Comparison of ENCODE assay signal across 8 cellular contexts in genomic region chr19:11581740-11582139, GRCh38. TPM values are rescaled to one million over a fixed set of nuclear protein-coding genes. Genes with fewer than 3 reads are reported as not detected.
DNase-seq lines count a peak whose midpoint lies in the region; ATAC-seq and TF ChIP-seq lines count a peak whose summit lies in the region.

No MANE protein-coding gene starts in this region.

- H4K91ac ChIP-seq in trophoblast cell (ENCODE audit: low read depth, low read length), result no peak overlapping the region

- H3K9ac ChIP-seq in endodermal cell (ENCODE audit: extremely low read depth, low read length, poor library complexity, severe bottlenecking) (no peak overlapping the region), trophoblast cell (ENCODE audit: low read length) (no peak overlapping the region)

- H3K27me3 ChIP-seq in Peyer's patch (no peaks in the 10 kb centered on the region), tibial nerve (peaks cover 0 to 14% of the 10 kb centered on the region in 2 donors), endodermal cell (ENCODE audit: control insufficient read depth, insufficient read depth, low read length, poor library complexity, severe bottlenecking) (no peaks in the 10 kb centered on the region), trophoblast cell (ENCODE audit: insufficient read depth, low read length) (peaks cover 8% of the 10 kb centered on the region)

- ATAC-seq in GM18499 (IDR thresholded peaks at IDR 0.05; ENCODE audit: insufficient read depth, unreplicated experiment) (peak; percentile 72), HG02588 (IDR thresholded peaks at IDR 0.05; ENCODE audit: unreplicated experiment) (peak; percentile 56)

- DNase-seq in Peyer's patch, result peak in 2 of 3 donors; percentile 85 to 86
- DNase-seq in dedifferentiated amniotic fluid mesenchymal stem cell (ENCODE audit: extremely low spot score), result peak; percentile 35
- no peak for DNase-seq in tibial nerve (ENCODE audit: low spot score in 2 of 2)
- DNase-seq in posterior vena cava (ENCODE audit: low spot score), result no peak
- DNase-seq in endodermal cell, result no peak
- DNase-seq in trophoblast cell, result no peak

- peaks cover 3% of the 10 kb centered on the region for H3K4me1 Mint-ChIP-seq in endodermal cell

- no peak overlapping the region for H3K27ac Mint-ChIP-seq in endodermal cell

- H3K36me3 ChIP-seq in Peyer's patch, result no peaks in the 10 kb centered on the region
- H3K36me3 ChIP-seq in tibial nerve, result no peaks in the 10 kb centered on the region
- H3K36me3 ChIP-seq in endodermal cell (ENCODE audit: control insufficient read depth, insufficient read depth, low read length), result no peaks in the 10 kb centered on the region
- H3K36me3 ChIP-seq in trophoblast cell (ENCODE audit: control insufficient read depth in 1 of 2, insufficient read depth in 2 of 2, low read length in 2 of 2), result no peaks in the 10 kb centered on the region

- H2BK5ac ChIP-seq in trophoblast cell (ENCODE audit: low read depth, low read length, poor library complexity), result no peak overlapping the region

- TF ChIP-seq EP300 in tibial nerve (IDR thresholded peaks at IDR 0.05), result no peak

- H2BK12ac ChIP-seq in trophoblast cell (ENCODE audit: low read length), result no peak overlapping the region

- H3K4me3 Mint-ChIP-seq in endodermal cell, result no peak overlapping the region

- no peak overlapping the region for H2AFZ ChIP-seq in trophoblast cell (ENCODE audit: insufficient read depth, low read length, poor library complexity)

- no peak overlapping the region for H2BK120ac ChIP-seq in trophoblast cell (ENCODE audit: insufficient read depth, low read length, poor library complexity)

- intact Hi-C loops in posterior vena cava (cut with DNase I), result no loop called here

- H4K8ac ChIP-seq in trophoblast cell (ENCODE audit: low read depth, low read length), result no peak overlapping the region

- peaks cover 22% of the 10 kb centered on the region for H3K27me3 Mint-ChIP-seq in endodermal cell (ENCODE audit: insufficient read depth)

- TF ChIP-seq CTCF in Peyer's patch (IDR thresholded peaks at IDR 0.05) (no peak), tibial nerve (IDR thresholded peaks at IDR 0.05) (no peak), endodermal cell (conservative IDR thresholded peaks at IDR 0.05) (no peak)

- WGBS in tibial nerve, 2 donors, result 16% methylated on average over 3 of the region's 3 CpGs
- WGBS in endodermal cell (ENCODE audit: insufficient coverage in 1 of 2, insufficient read length in 1 of 2), 2 experiments, result 80% methylated on average over 3 of the region's 3 CpGs; no CpG with 5 or more reads in 1 of the 2 experiments
- no CpG with 5 or more reads among the region's 3 CpGs for WGBS in trophoblast cell (ENCODE audit: extremely low coverage, insufficient coverage, insufficient read length)

- H2AK5ac ChIP-seq in trophoblast cell (ENCODE audit: low read length), result no peak overlapping the region

- no peaks in the 10 kb centered on the region for H3K9me3 ChIP-seq in Peyer's patch
- no peaks in the 10 kb centered on the region for H3K9me3 ChIP-seq in tibial nerve
- no peaks in the 10 kb centered on the region for H3K9me3 ChIP-seq in endodermal cell (ENCODE audit: control insufficient read depth, low read length)
- peaks cover 13% of the 10 kb centered on the region for H3K9me3 ChIP-seq in trophoblast cell (ENCODE audit: insufficient read depth, low read depth, low read length)

- H3K14ac ChIP-seq in trophoblast cell (ENCODE audit: low read length), result no peak overlapping the region

- no peak overlapping the region for H3K4me3 ChIP-seq in Peyer's patch
- no peak overlapping the region for H3K4me3 ChIP-seq in tibial nerve
- H3K4me3 ChIP-seq in endodermal cell (ENCODE audit: low read length), result no peak overlapping the region
- no peak overlapping the region for H3K4me3 ChIP-seq in trophoblast cell (ENCODE audit: low read depth, low read length)

- H3K18ac ChIP-seq in trophoblast cell (ENCODE audit: low read length), result no peak overlapping the region

- H3K9me3 Mint-ChIP-seq in endodermal cell, result peaks cover 5% of the 10 kb centered on the region

- H3K4me1 ChIP-seq in Peyer's patch (peaks cover 0 to 32% (median 15%) of the 10 kb centered on the region in 4 donors), tibial nerve (peaks cover 0 to 26% (median 20%) of the 10 kb centered on the region in 4 donors), endodermal cell (ENCODE audit: control insufficient read depth, insufficient read depth, low read length) (no peaks in the 10 kb centered on the region), trophoblast cell (ENCODE audit: control insufficient read depth in 1 of 2, insufficient read depth in 2 of 2, low read length in 2 of 2) (no peaks in the 10 kb centered on the region)

- no peak overlapping the region for H3K4ac ChIP-seq in trophoblast cell (ENCODE audit: low read depth, low read length)

- H3K23ac ChIP-seq in trophoblast cell (ENCODE audit: low read length), result no peak overlapping the region

- no peak overlapping the region for H4K12ac ChIP-seq in trophoblast cell (ENCODE audit: low read depth, low read length)

- TF ChIP-seq POLR2A in Peyer's patch (IDR thresholded peaks at IDR 0.05), result no peak
- no peak for TF ChIP-seq POLR2A in tibial nerve (IDR thresholded peaks at IDR 0.05)

- no peak overlapping the region for H3K4me2 ChIP-seq in trophoblast cell (ENCODE audit: low read length)

- H3K79me2 ChIP-seq in trophoblast cell (ENCODE audit: control insufficient read depth, insufficient read depth, low read length, poor library complexity), result no peaks in the 10 kb centered on the region

- no peaks in the 10 kb centered on the region for H3K79me1 ChIP-seq in trophoblast cell (ENCODE audit: low read length)

- H3K27ac ChIP-seq in Peyer's patch (peak overlapping the region in 3 of 4 donors; percentile 52 to 93 (median 63)), tibial nerve (peak overlapping the region in 3 of 4 donors; percentile 50 to 64 (median 62)), endodermal cell (ENCODE audit: low read depth, low read length) (no peak overlapping the region), trophoblast cell (ENCODE audit: low read depth, low read length) (no peak overlapping the region)

- H3K36me3 Mint-ChIP-seq in endodermal cell (ENCODE audit: low read depth), result no peaks in the 10 kb centered on the region

RNA-seq across cellular contexts. Expression of gene ACP5, which starts 4.3 kb away (rescaled TPM):
- total RNA-seq in Peyer's patch (10 to 100 TPM; 16.5 to 36.3 (median 23.4) TPM), tibial nerve (10 to 100 TPM in 3 of 4 donors, 1 to 10 TPM in 1; 4.8 to 12.6 (median 10.7) TPM), posterior vena cava (1 to 10 TPM; 5.5 to 8.4 TPM), endodermal cell (1 to 10 TPM; 2.1 to 3.8 TPM)
- not detected for polyA plus RNA-seq in endodermal cell (2013, experiment 1 of 2)
- not detected for polyA plus RNA-seq in endodermal cell (2013, experiment 2 of 2)
- polyA plus RNA-seq in trophoblast cell (2013), result 0.66 and 0.76 TPM in 2 replicates

RNA-seq across cellular contexts. Expression of gene ZNF627, which starts 15.5 kb away (rescaled TPM):
- 10 to 100 TPM in 1 of 4 donors, 1 to 10 TPM in 3; 4.4 to 10.7 (median 5.5) TPM for total RNA-seq in Peyer's patch
- 10 to 100 TPM in 3 of 4 donors, 1 to 10 TPM in 1; 9.0 to 30.8 (median 12.2) TPM for total RNA-seq in tibial nerve
- 1 to 10 TPM; 8.5 to 8.8 TPM for total RNA-seq in posterior vena cava
- total RNA-seq in endodermal cell, result 10 to 100 TPM; 22.0 to 30.5 TPM
- polyA plus RNA-seq in endodermal cell (2013, experiment 1 of 2), result 22.4 TPM
- 23.3 TPM for polyA plus RNA-seq in endodermal cell (2013, experiment 2 of 2)
- 9.9 and 10.1 TPM in 2 replicates for polyA plus RNA-seq in trophoblast cell (2013)

RNA-seq across cellular contexts. Expression of gene ELOF1, which starts 22.7 kb away (rescaled TPM):
- 10 to 100 TPM; 30.5 to 39.2 (median 32.2) TPM for total RNA-seq in Peyer's patch
- total RNA-seq in tibial nerve, result 10 to 100 TPM; 26.8 to 34.1 (median 28.9) TPM
- total RNA-seq in posterior vena cava, result 10 to 100 TPM; 23.2 to 36.9 TPM
- total RNA-seq in endodermal cell, result 10 to 100 TPM; 62.6 to 68.7 TPM
- polyA plus RNA-seq in endodermal cell (2013, experiment 1 of 2), result 49.8 TPM
- 38.8 TPM for polyA plus RNA-seq in endodermal cell (2013, experiment 2 of 2)
- polyA plus RNA-seq in trophoblast cell (2013), result 68.7 and 69.1 TPM in 2 replicates

RNA-seq across cellular contexts. Expression of gene CNN1, which starts 43.1 kb away (rescaled TPM):
- total RNA-seq in Peyer's patch, result 10 to 100 TPM; 21.2 to 88.2 (median 25.7) TPM
- 10 to 100 TPM; 21.3 to 43.3 (median 27.3) TPM for total RNA-seq in tibial nerve
- total RNA-seq in posterior vena cava, result 1,000 to 10,000 TPM; 1,163 to 1,588 TPM
- total RNA-seq in endodermal cell, result 10 to 100 TPM; 12.8 to 16.2 TPM
- 15.2 TPM for polyA plus RNA-seq in endodermal cell (2013, experiment 1 of 2)
- polyA plus RNA-seq in endodermal cell (2013, experiment 2 of 2), result 17.3 TPM
- polyA plus RNA-seq in trophoblast cell (2013), result 139 and 140 TPM in 2 replicates

RNA-seq across cellular contexts. Expression of gene ECSIT, which starts 52.8 kb away (rescaled TPM):
- total RNA-seq in Peyer's patch, result 10 to 100 TPM; 50.1 to 94.0 (median 70.4) TPM
- 10 to 100 TPM; 45.2 to 81.6 (median 58.4) TPM for total RNA-seq in tibial nerve
- total RNA-seq in posterior vena cava, result 10 to 100 TPM; 27.9 TPM
- total RNA-seq in endodermal cell, result 10 to 100 TPM; 24.7 to 26.2 TPM
- 39.6 TPM for polyA plus RNA-seq in endodermal cell (2013, experiment 1 of 2)
- polyA plus RNA-seq in endodermal cell (2013, experiment 2 of 2), result 30.5 TPM
- polyA plus RNA-seq in trophoblast cell (2013), result 20.3 and 22.0 TPM in 2 replicates

Comparison
In these comparisons a context has a peak if more than half of its experiments do, and no peak if none do; other contexts are left out.
1. DNase-seq: peak in Peyer's patch (2 of 3) and dedifferentiated amniotic fluid mesenchymal stem cell (single experiment); none in tibial nerve (0 of 2), posterior vena cava (single experiment), endodermal cell (single experiment) and trophoblast cell (0 of 2).
2. H3K27ac ChIP-seq: peak in Peyer's patch (3 of 4) and tibial nerve (3 of 4); none in endodermal cell (single experiment) and trophoblast cell (single experiment).